ENCODE assay signal across 10 cellular contexts in the genomic region with DNA sequence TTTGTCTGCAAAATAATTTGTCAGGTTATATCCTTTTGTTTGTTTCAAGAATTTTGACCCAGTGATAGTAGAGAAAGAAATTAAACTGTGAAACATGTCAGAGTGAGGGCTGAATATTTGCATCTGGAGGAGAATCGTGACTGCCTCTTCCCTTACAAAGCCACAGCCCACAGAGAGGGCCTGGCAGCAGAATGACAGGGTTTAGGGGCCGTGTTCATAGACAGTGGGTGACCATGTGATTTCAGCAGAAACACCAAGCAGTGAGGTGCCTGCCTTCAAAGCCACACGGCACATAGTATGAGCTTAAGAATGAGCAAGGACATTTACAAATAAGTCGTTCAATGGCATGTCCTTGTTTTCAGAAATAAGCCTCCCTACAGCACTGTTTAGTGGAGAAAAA. TPM values are rescaled to one million over a fixed set of nuclear protein-coding genes. Genes with fewer than 3 reads are reported as not detected.
DNase-seq lines count a peak whose midpoint lies in the region; ATAC-seq and FAIRE-seq lines count a peak whose summit lies in the region.
"Had no signal": no experiment of that assay in that cellular context is flagged by ENCODE, and none has a peak within 500 bp of the region (broad histone marks: within the 10 kb centered on the region; RNA-seq: fewer than 3 reads in every experiment).

No MANE protein-coding gene starts in this region.

- POLR2A ChIA-PET in activated naive CD8-positive, alpha-beta T cell treated with anti-CD3 and anti-CD28 coated beads, Interleukin-2, amount 10 ng/mL, durations not matched to agents 7 days and 5 days (lab: Charles Lee), result interaction anchor here (0.6 to 5.4 kb wide), 8 partner anchors 12 to 79 kb away, joined by 3 to 67 read pairs (median 4); a partner anchor contains a TSS

- DNase-seq in GM19239 (ENCODE audit: insufficient read length, low spot score) (no peak), epidermal melanocyte (ENCODE audit: insufficient read length, low spot score) (no peak), kidney glomerular epithelial cell (lab: John Stamatoyannopoulos, UW) (no peak)
- peak; percentile 66 for DNase-seq in activated naive CD8-positive, alpha-beta T cell treated with anti-CD3 and anti-CD28 coated beads, Interleukin-2, amount 10 ng/mL, durations not matched to agents 7 days and 5 days
- DNase-seq in stimulated activated CD8-positive, alpha-beta memory T cell treated with anti-CD3 and anti-CD28 coated beads, Interleukin-4, amount 100 ng/mL, for 1 hour (ENCODE audit: low read depth in 2 of 2, low spot score in 1 of 2), result peak; percentile 8 to 25
- DNase-seq in activated T-helper 2 cell treated with anti-CD3 and anti-CD28 coated beads, Interferon-gamma antibody, Interleukin-2, Interleukin-4, amounts not matched to agents 10 μg/mL and 5 μg/mL and 100 μg/mL, durations not matched to agents 14 hours and 24 hours and 36 hours (ENCODE audit: low spot score), result no peak
- DNase-seq: activated naive CD4-positive, alpha-beta T cell had no signal

- ATAC-seq in HG03521 (IDR thresholded peaks at IDR 0.05; ENCODE audit: unreplicated experiment), result peak; percentile 48
- peak; percentile 100 for ATAC-seq in activated naive CD8-positive, alpha-beta T cell treated with anti-CD3 and anti-CD28 coated beads, Interleukin-2, amount 10 ng/mL, durations not matched to agents 7 days and 5 days (ENCODE audit: low read depth)

- no peaks in the 10 kb centered on the region for H3K27me3 Mint-ChIP-seq in activated naive CD8-positive, alpha-beta T cell treated with anti-CD3 and anti-CD28 coated beads, Interleukin-2, amount 10 ng/mL, durations not matched to agents 7 days and 5 days
- H3K27me3 Mint-ChIP-seq in activated T-helper 2 cell treated with anti-CD3 and anti-CD28 coated beads, Interferon-gamma antibody, Interleukin-2, Interleukin-4, amounts not matched to agents 10 μg/mL and 5 μg/mL and 100 μg/mL, durations not matched to agents 14 hours and 24 hours and 36 hours (ENCODE audit: low read depth), result peaks cover 5% of the 10 kb centered on the region
- H3K27me3 Mint-ChIP-seq: CD4-positive, alpha-beta T cell had no signal

- FAIRE-seq in GM19239 (lab: Jason Lieb, UNC), result peak; percentile 21

- peaks cover 31% of the 10 kb centered on the region for H3K9me3 Mint-ChIP-seq in activated naive CD8-positive, alpha-beta T cell treated with anti-CD3 and anti-CD28 coated beads, Interleukin-2, amount 10 ng/mL, durations not matched to agents 7 days and 5 days
- peaks cover 51% of the 10 kb centered on the region for H3K9me3 Mint-ChIP-seq in activated T-helper 2 cell treated with anti-CD3 and anti-CD28 coated beads, Interferon-gamma antibody, Interleukin-2, Interleukin-4, amounts not matched to agents 10 μg/mL and 5 μg/mL and 100 μg/mL, durations not matched to agents 14 hours and 24 hours and 36 hours

- peak overlapping the region; percentile 96 for H3K27ac Mint-ChIP-seq in activated naive CD8-positive, alpha-beta T cell treated with anti-CD3 and anti-CD28 coated beads, Interleukin-2, amount 10 ng/mL, durations not matched to agents 7 days and 5 days
- H3K27ac Mint-ChIP-seq in activated T-helper 2 cell treated with anti-CD3 and anti-CD28 coated beads, Interferon-gamma antibody, Interleukin-2, Interleukin-4, amounts not matched to agents 10 μg/mL and 5 μg/mL and 100 μg/mL, durations not matched to agents 14 hours and 24 hours and 36 hours, result no peak overlapping the region
- H3K27ac Mint-ChIP-seq: CD4-positive, alpha-beta T cell had no signal

- intact Hi-C loops in activated T-helper 2 cell treated with anti-CD3 and anti-CD28 coated beads, Interferon-gamma antibody, Interleukin-2, Interleukin-4, amounts not matched to agents 10 μg/mL and 5 μg/mL and 100 μg/mL, durations not matched to agents 14 hours and 24 hours and 36 hours (cut with micrococcal nuclease), result no loop called here

- H3K4me3 Mint-ChIP-seq in activated naive CD8-positive, alpha-beta T cell treated with anti-CD3 and anti-CD28 coated beads, Interleukin-2, amount 10 ng/mL, durations not matched to agents 7 days and 5 days, result peak overlapping the region; percentile 63
- no peak overlapping the region for H3K4me3 Mint-ChIP-seq in activated T-helper 2 cell treated with anti-CD3 and anti-CD28 coated beads, Interferon-gamma antibody, Interleukin-2, Interleukin-4, amounts not matched to agents 10 μg/mL and 5 μg/mL and 100 μg/mL, durations not matched to agents 14 hours and 24 hours and 36 hours (ENCODE audit: low read depth)
- H3K4me3 Mint-ChIP-seq: CD4-positive, alpha-beta T cell had no signal

- H3K36me3 Mint-ChIP-seq in activated naive CD8-positive, alpha-beta T cell treated with anti-CD3 and anti-CD28 coated beads, Interleukin-2, amount 10 ng/mL, durations not matched to agents 7 days and 5 days, result peaks cover 42% of the 10 kb centered on the region
- peaks cover 36% of the 10 kb centered on the region for H3K36me3 Mint-ChIP-seq in activated T-helper 2 cell treated with anti-CD3 and anti-CD28 coated beads, Interferon-gamma antibody, Interleukin-2, Interleukin-4, amounts not matched to agents 10 μg/mL and 5 μg/mL and 100 μg/mL, durations not matched to agents 14 hours and 24 hours and 36 hours (ENCODE audit: low read depth)

- peaks cover 31% of the 10 kb centered on the region for H3K4me1 Mint-ChIP-seq in activated naive CD8-positive, alpha-beta T cell treated with anti-CD3 and anti-CD28 coated beads, Interleukin-2, amount 10 ng/mL, durations not matched to agents 7 days and 5 days
- H3K4me1 Mint-ChIP-seq in activated T-helper 2 cell treated with anti-CD3 and anti-CD28 coated beads, Interferon-gamma antibody, Interleukin-2, Interleukin-4, amounts not matched to agents 10 μg/mL and 5 μg/mL and 100 μg/mL, durations not matched to agents 14 hours and 24 hours and 36 hours (ENCODE audit: low read depth), result peaks cover 17% of the 10 kb centered on the region

RNA-seq across cellular contexts. Expression of a gene that starts 24.4 kb away (rescaled TPM):
- 100 to 1,000 TPM; 305 to 314 TPM for total RNA-seq in activated naive CD8-positive, alpha-beta T cell treated with anti-CD3 and anti-CD28 coated beads, Interleukin-2, amount 10 ng/mL, durations not matched to agents 7 days and 5 days
- 31.5 and 41.8 TPM in 2 replicates for total RNA-seq in activated T-helper 2 cell treated with anti-CD3 and anti-CD28 coated beads, Interferon-gamma antibody, Interleukin-2, Interleukin-4, amounts not matched to agents 10 μg/mL and 5 μg/mL and 100 μg/mL, durations not matched to agents 14 hours and 24 hours and 36 hours
- total RNA-seq: cardiac muscle cell had no signal

Comparison
In these comparisons a context has a peak if more than half of its experiments do, and no peak if none do; other contexts are left out.
1. DNase-seq: peak in activated naive CD8-positive, alpha-beta T cell treated with anti-CD3 and anti-CD28 coated beads, Interleukin-2, amount 10 ng/mL, durations not matched to agents 7 days and 5 days (single experiment) and stimulated activated CD8-positive, alpha-beta memory T cell treated with anti-CD3 and anti-CD28 coated beads, Interleukin-4, amount 100 ng/mL, for 1 hour (2 of 2); none in GM19239 (single experiment), epidermal melanocyte (single experiment), activated T-helper 2 cell treated with anti-CD3 and anti-CD28 coated beads, Interferon-gamma antibody, Interleukin-2, Interleukin-4, amounts not matched to agents 10 μg/mL and 5 μg/mL and 100 μg/mL, durations not matched to agents 14 hours and 24 hours and 36 hours (single experiment) and kidney glomerular epithelial cell (single experiment).